1 cellular context compared by ENCODE assay signal in genomic region chr19:37468961-37469777, GRCh38.
TF ChIP-seq lines count a peak whose summit lies in the region.

Gene ZNF570 (plus strand): TSS chr19:37469356. CDS start chr19:37470355, 999 bp downstream.

TF ChIP-seq in HepG2, 621 proteins besides CTCF, POLR2A, EP300 and RAD21 (continued from another document):
- TF ChIP-seq RBM39 (IDR thresholded peaks at IDR 0.05; ENCODE audit: low read depth, low read length, poor library complexity, severe bottlenecking) (peak; percentile 46), GMEB2 (CRISPR knock-in tag; IDR thresholded peaks at IDR 0.05; ENCODE audit: low read depth) (0 out of 2 replicates have a peak, but pooled peaks have one; percentile 22), ZNF441 (CRISPR knock-in tag; IDR thresholded peaks at IDR 0.05; ENCODE audit: borderline replicate concordance) (peak; percentile 41; the same call in 1 of the 2 replicates), ZNF782 (CRISPR knock-in tag; IDR thresholded peaks at IDR 0.05; ENCODE audit: borderline replicate concordance) (0 out of 2 replicates have a peak, but pooled peaks have one; percentile 51), ZNF556 (CRISPR knock-in tag; IDR thresholded peaks at IDR 0.05; ENCODE audit: borderline replicate concordance) (peak; percentile 80; the same call in 1 of the 2 replicates), GABPB1 (CRISPR knock-in tag; IDR thresholded peaks at IDR 0.05) (peak; percentile 97), ZSCAN25 (CRISPR knock-in tag; IDR thresholded peaks at IDR 0.05) (0 out of 2 replicates have a peak, but pooled peaks have one; percentile 26), ATRX (CRISPR knock-in tag; IDR thresholded peaks at IDR 0.05; ENCODE audit: borderline replicate concordance) (no peak), SAP130 (CRISPR knock-in tag; IDR thresholded peaks at IDR 0.05; ENCODE audit: low read depth) (peak; percentile 89), MED8 (CRISPR knock-in tag; IDR thresholded peaks at IDR 0.05; ENCODE audit: insufficient replicate concordance) (peak; percentile 53), ZNF660 (CRISPR knock-in tag; IDR thresholded peaks at IDR 0.05; ENCODE audit: borderline replicate concordance, low read depth) (no peak), ZNF335 (CRISPR knock-in tag; IDR thresholded peaks at IDR 0.05) (peak; percentile 79; the same call in 1 of the 2 replicates), BCLAF1 (IDR thresholded peaks at IDR 0.05) (no peak), GLI4 (CRISPR knock-in tag; IDR thresholded peaks at IDR 0.05; ENCODE audit: borderline replicate concordance) (0 out of 2 replicates have a peak, but pooled peaks have one; percentile 63), ZNF709 (CRISPR knock-in tag; IDR thresholded peaks at IDR 0.05) (no peak), KAT8 (CRISPR knock-in tag; IDR thresholded peaks at IDR 0.05) (peak; percentile 80), ZNF572 (CRISPR knock-in tag; IDR thresholded peaks at IDR 0.05) (0 out of 2 replicates have a peak, but pooled peaks have one; percentile 35), ATF7 (IDR thresholded peaks at IDR 0.05) (no peak), ATF7 (CRISPR knock-in tag; IDR thresholded peaks at IDR 0.05) (0 out of 2 replicates have a peak, but pooled peaks have one; percentile 18), TBX2 (CRISPR knock-in tag; IDR thresholded peaks at IDR 0.05; ENCODE audit: borderline replicate concordance) (peak; percentile 65; the same call in 1 of the 2 replicates), NCOA2 (CRISPR knock-in tag; IDR thresholded peaks at IDR 0.05) (0 out of 2 replicates have a peak, but pooled peaks have one; percentile 31), ZNF691 (CRISPR knock-in tag; IDR thresholded peaks at IDR 0.05; ENCODE audit: borderline replicate concordance, low read depth) (peak; percentile 59; the same call in 1 of the 2 replicates), MXD1 (CRISPR knock-in tag; IDR thresholded peaks at IDR 0.05) (peak; percentile 61; the same call in 1 of the 2 replicates), ZNF549 (CRISPR knock-in tag; IDR thresholded peaks at IDR 0.05) (no peak), ZNF800 (CRISPR knock-in tag; IDR thresholded peaks at IDR 0.05) (no peak), ZNF704 (CRISPR knock-in tag; IDR thresholded peaks at IDR 0.05; ENCODE audit: borderline replicate concordance) (0 out of 2 replicates have a peak, but pooled peaks have one; percentile 38), DR1 (CRISPR knock-in tag; IDR thresholded peaks at IDR 0.05) (0 out of 2 replicates have a peak, but pooled peaks have one; percentile 32), ZNF333 (CRISPR knock-in tag; IDR thresholded peaks at IDR 0.05; ENCODE audit: borderline replicate concordance) (peak; percentile 77), AHR (CRISPR knock-in tag; IDR thresholded peaks at IDR 0.05) (no peak), MXD4 (CRISPR knock-in tag; IDR thresholded peaks at IDR 0.05) (no peak), AGO1 (IDR thresholded peaks at IDR 0.05; ENCODE audit: low read depth, low read length, poor library complexity, severe bottlenecking) (no peak), HNRNPLL (IDR thresholded peaks at IDR 0.05; ENCODE audit: low read depth, low read length, poor library complexity, severe bottlenecking) (peak; percentile 75), ZNF543 (CRISPR knock-in tag; IDR thresholded peaks at IDR 0.05) (peak; percentile 64; the same call in 1 of the 2 replicates), ZNF331 (CRISPR knock-in tag; IDR thresholded peaks at IDR 0.05) (peak; percentile 21; the same call in 1 of the 2 replicates), KLF15 (CRISPR knock-in tag; IDR thresholded peaks at IDR 0.05; ENCODE audit: borderline replicate concordance) (peak; percentile 72; the same call in 1 of the 2 replicates), TAF15 (IDR thresholded peaks at IDR 0.05; ENCODE audit: low read depth, low read length, poor library complexity, severe bottlenecking) (peak; percentile 33), TEF (CRISPR knock-in tag; IDR thresholded peaks at IDR 0.05) (no peak), TFDP2 (CRISPR knock-in tag; IDR thresholded peaks at IDR 0.05) (peak; percentile 47; the same call in 1 of the 2 replicates), CSRNP1 (CRISPR knock-in tag; IDR thresholded peaks at IDR 0.05) (no peak), ZNF770 (CRISPR knock-in tag; IDR thresholded peaks at IDR 0.05) (peak; percentile 97), ZNF589 (CRISPR knock-in tag; conservative IDR thresholded peaks at IDR 0.05) (no peak), KLF9 (CRISPR knock-in tag; IDR thresholded peaks at IDR 0.05; ENCODE audit: low read depth) (no peak), ZBTB33 (CRISPR knock-in tag; IDR thresholded peaks at IDR 0.05) (0 out of 2 replicates have a peak, but pooled peaks have one; percentile 23)
